29 cellular contexts compared by ENCODE assay signal in the genomic region with DNA sequence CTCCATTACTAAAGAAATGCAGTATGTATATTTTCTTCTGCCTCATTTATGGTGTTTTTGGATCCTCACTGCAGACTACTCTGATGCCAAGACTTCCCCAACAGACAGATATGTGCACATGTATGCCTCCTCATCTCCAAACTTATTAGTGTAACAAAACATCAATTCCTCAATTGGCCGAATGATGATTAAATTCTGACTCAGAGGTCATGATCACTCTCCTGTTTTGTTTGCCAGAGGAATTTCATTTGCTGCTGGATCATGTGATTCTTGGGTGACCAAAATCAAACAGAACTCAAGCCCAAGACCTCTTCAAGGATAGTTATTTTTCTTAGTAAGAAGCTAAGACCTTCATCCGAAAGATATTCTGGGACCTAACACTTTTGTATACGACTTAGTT.
"Had no signal": no experiment of that assay in that cellular context is flagged by ENCODE, and none has a peak within 500 bp of the region (broad histone marks: within the 10 kb centered on the region; RNA-seq: fewer than 3 reads in every experiment).

No MANE protein-coding gene starts in this region.

- H3K27me3 ChIP-seq: adrenal gland, breast epithelium, Peyer's patch had no signal

- H3K4me3 ChIP-seq: adrenal gland, breast epithelium, Peyer's patch had no signal

- H3K4me1 Mint-ChIP-seq: activated B cell treated with CpG ODN at 0.5 μM for 24 hours; activated CD4-positive, alpha-beta memory T cell treated with anti-CD3 and anti-CD28 coated beads, Interleukin-2, amount 10 ng/mL, durations not matched to agents 7 days and 5 days; activated CD4-positive, alpha-beta T cell treated with anti-CD3 and anti-CD28 coated beads, Interleukin-2, amount 10 ng/mL, durations not matched to agents 7 days and 5 days; activated naive CD8-positive, alpha-beta T cell treated with anti-CD3 and anti-CD28 coated beads, Interleukin-2, amount 10 ng/mL, durations not matched to agents 7 days and 5 days; activated T-helper 17 cell treated with anti-CD3 and anti-CD28 coated beads, Interleukin-2, amount 50 U/mL, for 72 hours; T-helper 17 cell had no signal

- H3K27ac ChIP-seq: adrenal gland, breast epithelium, Peyer's patch had no signal

- H3K4me1 ChIP-seq: adrenal gland, breast epithelium, Peyer's patch had no signal

- H3K9me3 ChIP-seq: adrenal gland, breast epithelium, Peyer's patch had no signal

- H3K4me3 Mint-ChIP-seq: activated B cell treated with CpG ODN at 0.5 μM for 24 hours; activated CD4-positive, alpha-beta memory T cell treated with anti-CD3 and anti-CD28 coated beads, Interleukin-2, amount 10 ng/mL, durations not matched to agents 7 days and 5 days; activated CD4-positive, alpha-beta T cell treated with anti-CD3 and anti-CD28 coated beads, Interleukin-2, amount 10 ng/mL, durations not matched to agents 7 days and 5 days; activated naive CD8-positive, alpha-beta T cell treated with anti-CD3 and anti-CD28 coated beads, Interleukin-2, amount 10 ng/mL, durations not matched to agents 7 days and 5 days; activated T-helper 17 cell treated with anti-CD3 and anti-CD28 coated beads, Interleukin-2, amount 50 U/mL, for 72 hours; T-helper 17 cell had no signal

- ATAC-seq: activated T-helper 17 cell treated with anti-CD3 and anti-CD28 coated beads, Interleukin-2, amount 50 U/mL, for 72 hours; T-helper 17 cell had no signal

- H3K9me3 Mint-ChIP-seq: activated B cell treated with CpG ODN at 0.5 μM for 24 hours; activated CD4-positive, alpha-beta memory T cell treated with anti-CD3 and anti-CD28 coated beads, Interleukin-2, amount 10 ng/mL, durations not matched to agents 7 days and 5 days; activated CD4-positive, alpha-beta T cell treated with anti-CD3 and anti-CD28 coated beads, Interleukin-2, amount 10 ng/mL, durations not matched to agents 7 days and 5 days; activated naive CD8-positive, alpha-beta T cell treated with anti-CD3 and anti-CD28 coated beads, Interleukin-2, amount 10 ng/mL, durations not matched to agents 7 days and 5 days; activated T-helper 17 cell treated with anti-CD3 and anti-CD28 coated beads, Interleukin-2, amount 50 U/mL, for 72 hours had no signal

- H3K27ac Mint-ChIP-seq: activated B cell treated with CpG ODN at 0.5 μM for 24 hours; activated CD4-positive, alpha-beta memory T cell treated with anti-CD3 and anti-CD28 coated beads, Interleukin-2, amount 10 ng/mL, durations not matched to agents 7 days and 5 days; activated CD4-positive, alpha-beta T cell treated with anti-CD3 and anti-CD28 coated beads, Interleukin-2, amount 10 ng/mL, durations not matched to agents 7 days and 5 days; activated naive CD8-positive, alpha-beta T cell treated with anti-CD3 and anti-CD28 coated beads, Interleukin-2, amount 10 ng/mL, durations not matched to agents 7 days and 5 days; activated T-helper 17 cell treated with anti-CD3 and anti-CD28 coated beads, Interleukin-2, amount 50 U/mL, for 72 hours; T-helper 17 cell had no signal

- H3K27me3 Mint-ChIP-seq: activated CD4-positive, alpha-beta T cell treated with anti-CD3 and anti-CD28 coated beads, Interleukin-2, amount 10 ng/mL, durations not matched to agents 7 days and 5 days; activated T-helper 17 cell treated with anti-CD3 and anti-CD28 coated beads, Interleukin-2, amount 50 U/mL, for 72 hours; T-helper 17 cell had no signal

- DNase-seq: activated B cell treated with CpG ODN at 0.5 μM for 24 hours; activated CD4-positive, alpha-beta memory T cell treated with anti-CD3 and anti-CD28 coated beads, Interleukin-2, amount 10 ng/mL, durations not matched to agents 7 days and 5 days; activated CD4-positive, alpha-beta T cell treated with anti-CD3 and anti-CD28 coated beads for 1 hour; activated CD4-positive, alpha-beta T cell treated with anti-CD3 and anti-CD28 coated beads, Interleukin-2, amount 10 ng/mL, durations not matched to agents 7 days and 5 days; activated gamma-delta T cell treated with Interleukin-2 at 50 U/mL for 16 hours; activated naive CD4-positive, alpha-beta T cell treated with anti-CD3 and anti-CD28 coated beads, Interleukin-2, amount 50 U/mL, for 16 hours; activated naive CD8-positive, alpha-beta T cell treated with anti-CD3 and anti-CD28 coated beads, Interleukin-2, amount 10 ng/mL, durations not matched to agents 7 days and 5 days; activated T-cell treated with anti-CD3 and anti-CD28 coated beads for 4 hours; activated T-cell treated with anti-CD3 and anti-CD28 coated beads, Interleukin-2, amount 50 U/mL, for 48 hours; adrenal gland; anterior cingulate cortex; central memory CD4-positive, alpha-beta T cell; Karpas-422; MM.1S; NCI-H1105; NCI-H1436; NCI-H1694 treated with DMSO at 0.1 percent for 48 hours; NCI-H2029 treated with DMSO at 0.1 percent for 48 hours; NCI-H345; NCI-H510A; NCI-H69; NK-92 treated with Interleukin-12 subunit alpha and Interleukin-12 subunit beta, amount 100 ng/mL, for 24 hours; OCI-M1; Peyer's patch; SHP77 treated with DMSO at 0.1 percent for 48 hours; T-helper 17 cell; T-helper 9 cell had no signal

- H3K36me3 ChIP-seq: adrenal gland, breast epithelium, Peyer's patch had no signal

- H3K36me3 Mint-ChIP-seq: activated naive CD8-positive, alpha-beta T cell treated with anti-CD3 and anti-CD28 coated beads, Interleukin-2, amount 10 ng/mL, durations not matched to agents 7 days and 5 days had no signal
